In the genomic region with DNA sequence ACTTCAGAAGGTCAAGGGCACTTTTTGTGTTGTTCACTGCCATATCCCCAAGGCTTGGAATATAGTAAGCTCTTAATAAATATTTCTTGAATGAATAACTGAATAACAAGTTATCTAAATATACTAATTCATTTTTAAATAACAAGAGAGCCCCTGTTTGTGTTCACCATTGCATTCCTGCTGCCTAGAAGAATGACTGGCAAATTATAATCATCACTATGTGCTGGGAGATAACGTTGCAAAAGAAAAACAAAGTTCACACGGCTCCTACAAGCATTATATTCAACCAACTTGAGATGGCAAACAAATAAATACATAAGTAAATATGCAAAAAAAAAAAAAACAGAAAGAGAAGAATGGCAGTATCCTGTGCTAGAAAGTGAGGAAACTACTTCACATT, we compare ENCODE assay signal across 32 cellular contexts. TPM values are rescaled to one million over a fixed set of nuclear protein-coding genes. Genes with fewer than 3 reads are reported as not detected.
"Had no signal": no experiment of that assay in that cellular context is flagged by ENCODE, and none has a peak within 500 bp of the region (broad histone marks: within the 10 kb centered on the region; RNA-seq: fewer than 3 reads in every experiment).

No MANE protein-coding gene starts in this region.

- ATAC-seq: activated CD8-positive, alpha-beta T cell treated with anti-CD3 and anti-CD28 coated beads, Interleukin-2, amount 10 ng/mL, durations not matched to agents 7 days and 5 days; activated naive CD8-positive, alpha-beta T cell treated with anti-CD3 and anti-CD28 coated beads, Interleukin-2, amount 50 U/mL, for 24 hours; Right ventricle myocardium inferior; T-cell; T-helper 17 cell had no signal

- H3K27ac Mint-ChIP-seq: activated CD4-positive, alpha-beta T cell treated with anti-CD3 and anti-CD28 coated beads, Interleukin-2, amount 10 ng/mL, durations not matched to agents 24 days and 14 days; activated CD8-positive, alpha-beta T cell treated with anti-CD3 and anti-CD28 coated beads, Interleukin-2, amount 10 ng/mL, durations not matched to agents 7 days and 5 days; activated naive CD4-positive, alpha-beta T cell treated with anti-CD3 and anti-CD28 coated beads, Interleukin-2, amount 10 ng/mL, durations not matched to agents 7 days and 5 days; activated naive CD8-positive, alpha-beta T cell; activated naive CD8-positive, alpha-beta T cell treated with anti-CD3 and anti-CD28 coated beads, Interleukin-2, amount 50 U/mL, for 24 hours; activated T-cell treated with anti-CD3 and anti-CD28 coated beads, Interleukin-2, amount 50 U/mL, for 24 hours; activated T-helper 1 cell treated with anti-CD3 and anti-CD28 coated beads, Interleukin-12 subunit alpha, Interleukin-12 subunit beta, Interleukin-2, Interleukin-4 antibody, amounts not matched to agents 30 ng/mL and 10 ng/mL and 1 ng/mL, durations not matched to agents 14 hours and 24 hours and 36 hours; brain; T-cell; T-helper 17 cell had no signal

- H3K27ac ChIP-seq: PC-9, RWPE1 had no signal

- H2AFZ ChIP-seq: PC-9 had no signal

- DNase-seq: activated CD4-positive, alpha-beta T cell treated with anti-CD3 and anti-CD28 coated beads, Interleukin-2, amount 10 ng/mL, durations not matched to agents 24 days and 14 days; activated CD4-positive, alpha-beta T cell treated with anti-CD3 and anti-CD28 coated beads, Interleukin-2, amount 50 U/mL, for 4 hours; activated CD8-positive, alpha-beta T cell treated with anti-CD3 and anti-CD28 coated beads, Interleukin-2, amount 10 ng/mL, durations not matched to agents 7 days and 5 days; activated naive CD4-positive, alpha-beta T cell treated with anti-CD3 and anti-CD28 coated beads, Interleukin-2, amount 10 ng/mL, durations not matched to agents 7 days and 5 days; activated naive CD8-positive, alpha-beta T cell treated with anti-CD3 and anti-CD28 coated beads, Interleukin-2, amount 50 U/mL, for 24 hours; activated T-cell treated with anti-CD3 and anti-CD28 coated beads, Interleukin-2, amount 50 U/mL, for 24 hours; caudate nucleus; cerebellar nuclear complex; Karpas-422; KBM-7; MG63; NCI-H1048; NCI-H1105 treated with DMSO at 0.1 percent for 48 hours; NCI-H1436; NCI-H1694; NCI-H2029; NCI-H2171; NCI-H510A; NCI-H526; NCI-H748 treated with DMSO at 0.1 percent for 48 hours; NK-92 treated with Interleukin-12 subunit alpha and Interleukin-12 subunit beta, amount 100 ng/mL, for 24 hours; PC-9; SIG-M5; T-cell had no signal

- H3K4me1 Mint-ChIP-seq: activated CD4-positive, alpha-beta T cell treated with anti-CD3 and anti-CD28 coated beads, Interleukin-2, amount 10 ng/mL, durations not matched to agents 24 days and 14 days; activated naive CD4-positive, alpha-beta T cell treated with anti-CD3 and anti-CD28 coated beads, Interleukin-2, amount 10 ng/mL, durations not matched to agents 7 days and 5 days; activated naive CD8-positive, alpha-beta T cell treated with anti-CD3 and anti-CD28 coated beads, Interleukin-2, amount 50 U/mL, for 24 hours; T-cell; T-helper 17 cell had no signal

- H3K27me3 ChIP-seq: MG63 had no signal

- H3K36me3 ChIP-seq: MG63 had no signal

- H3K9me3 ChIP-seq: MG63 had no signal

- FAIRE-seq: bronchial epithelial cell, RCC 7860 had no signal

- H3K4me3 Mint-ChIP-seq: activated CD4-positive, alpha-beta T cell treated with anti-CD3 and anti-CD28 coated beads, Interleukin-2, amount 10 ng/mL, durations not matched to agents 24 days and 14 days; activated CD8-positive, alpha-beta T cell treated with anti-CD3 and anti-CD28 coated beads, Interleukin-2, amount 10 ng/mL, durations not matched to agents 7 days and 5 days; activated naive CD4-positive, alpha-beta T cell treated with anti-CD3 and anti-CD28 coated beads, Interleukin-2, amount 10 ng/mL, durations not matched to agents 7 days and 5 days; activated naive CD8-positive, alpha-beta T cell; activated naive CD8-positive, alpha-beta T cell treated with anti-CD3 and anti-CD28 coated beads, Interleukin-2, amount 50 U/mL, for 24 hours; activated T-cell treated with anti-CD3 and anti-CD28 coated beads, Interleukin-2, amount 50 U/mL, for 24 hours; activated T-helper 1 cell treated with anti-CD3 and anti-CD28 coated beads, Interleukin-12 subunit alpha, Interleukin-12 subunit beta, Interleukin-2, Interleukin-4 antibody, amounts not matched to agents 30 ng/mL and 10 ng/mL and 1 ng/mL, durations not matched to agents 14 hours and 24 hours and 36 hours; brain; T-cell; T-helper 17 cell had no signal

- H3K27me3 Mint-ChIP-seq: activated CD4-positive, alpha-beta T cell treated with anti-CD3 and anti-CD28 coated beads, Interleukin-2, amount 10 ng/mL, durations not matched to agents 24 days and 14 days; activated naive CD4-positive, alpha-beta T cell treated with anti-CD3 and anti-CD28 coated beads, Interleukin-2, amount 10 ng/mL, durations not matched to agents 7 days and 5 days; activated naive CD8-positive, alpha-beta T cell; activated naive CD8-positive, alpha-beta T cell treated with anti-CD3 and anti-CD28 coated beads, Interleukin-2, amount 50 U/mL, for 24 hours; activated T-cell treated with anti-CD3 and anti-CD28 coated beads, Interleukin-2, amount 50 U/mL, for 24 hours; T-cell; T-helper 17 cell had no signal

- H3K4me2 ChIP-seq: PC-9 had no signal

- H3K4me3 ChIP-seq: MG63, PC-9 had no signal

- H3K36me3 Mint-ChIP-seq: activated naive CD4-positive, alpha-beta T cell treated with anti-CD3 and anti-CD28 coated beads, Interleukin-2, amount 10 ng/mL, durations not matched to agents 7 days and 5 days; activated naive CD8-positive, alpha-beta T cell; brain; T-cell had no signal

RNA-seq across cellular contexts. Expression of gene TSPAN8, which starts 9.1 kb away (rescaled TPM):
- total RNA-seq: activated CD4-positive, alpha-beta T cell treated with anti-CD3 and anti-CD28 coated beads, Interleukin-2, amount 10 ng/mL, durations not matched to agents 24 days and 14 days; activated CD8-positive, alpha-beta T cell treated with anti-CD3 and anti-CD28 coated beads, Interleukin-2, amount 10 ng/mL, durations not matched to agents 7 days and 5 days; activated T-helper 1 cell treated with anti-CD3 and anti-CD28 coated beads, Interleukin-12 subunit alpha, Interleukin-12 subunit beta, Interleukin-2, Interleukin-4 antibody, amounts not matched to agents 30 ng/mL and 10 ng/mL and 1 ng/mL, durations not matched to agents 14 hours and 24 hours and 36 hours; bronchial epithelial cell; Right ventricle myocardium inferior; T-helper 17 cell had no signal
